25 cellular contexts compared by ENCODE assay signal in the genomic region with DNA sequence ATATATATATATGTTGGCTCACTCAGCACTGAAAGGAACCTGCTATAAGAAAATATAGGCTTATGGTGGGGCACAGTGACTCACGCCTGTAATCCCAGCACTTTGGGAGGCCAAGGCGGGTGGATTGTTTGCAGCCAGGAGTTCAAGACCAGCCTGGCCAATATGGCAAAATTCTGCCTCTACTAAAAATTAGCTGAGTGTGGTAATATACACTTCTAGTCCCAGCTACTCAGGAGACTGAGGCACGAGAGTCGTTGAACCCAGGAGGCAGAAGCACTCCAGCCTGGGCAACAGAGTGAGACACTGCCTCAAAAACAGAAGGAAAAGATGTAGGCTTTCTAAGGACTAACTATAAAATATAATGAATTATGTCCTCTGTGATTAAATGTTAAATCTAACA. TPM values are rescaled to one million over a fixed set of nuclear protein-coding genes. Genes with fewer than 3 reads are reported as not detected.
"Had no signal": no experiment of that assay in that cellular context is flagged by ENCODE, and none has a peak within 500 bp of the region (broad histone marks: within the 10 kb centered on the region; RNA-seq: fewer than 3 reads in every experiment).

No MANE protein-coding gene starts in this region.

- H3K27ac ChIP-seq: colonic mucosa, epithelial cell of prostate, esophagus muscularis mucosa, foreskin keratinocyte, heart right ventricle, left lung, lower lobe of right lung had no signal

- FAIRE-seq: endometrium, frontal cortex, islet of Langerhans, keratinocyte had no signal

- H3K27me3 ChIP-seq: colonic mucosa, esophagus muscularis mucosa, foreskin keratinocyte, heart right ventricle, left lung had no signal

- ATAC-seq: effector memory CD8-positive, alpha-beta T cell; heart right ventricle; left cardiac atrium; left lung; left ventricle myocardium superior; lower lobe of right lung had no signal

- H3K36me3 ChIP-seq: colonic mucosa, esophagus muscularis mucosa, heart right ventricle, lower lobe of right lung had no signal

- DNase-seq: colonic mucosa; cortex of kidney; effector CD8-positive, alpha-beta T cell; effector memory CD8-positive, alpha-beta T cell; endodermal cell; erythroblast; foreskin keratinocyte; glutamatergic neuron; head of caudate nucleus; heart right ventricle; hippocampal formation; left cardiac atrium; left lung; left ventricle myocardium superior; lower lobe of right lung; mesenchymal stem cell; mucosa of descending colon; naive B cell had no signal

- H3K4me1 ChIP-seq: colonic mucosa had no signal

- H3K9me3 ChIP-seq: colonic mucosa, esophagus muscularis mucosa, heart right ventricle, left lung, lower lobe of right lung, mucosa of descending colon had no signal

- H3K4me3 ChIP-seq: colonic mucosa, esophagus muscularis mucosa, heart right ventricle, left lung, lower lobe of right lung, mucosa of descending colon had no signal

RNA-seq across cellular contexts. Expression of gene HPDL, which starts 28.1 kb away (rescaled TPM):
- total RNA-seq: left ventricle myocardium superior, lower lobe of right lung, myocyte had no signal
